ENCODE assay signal across 19 cellular contexts in genomic region chr5:173770637-173771036, GRCh38.
"Had no signal": no experiment of that assay in that cellular context is flagged by ENCODE, and none has a peak within 500 bp of the region (broad histone marks: within the 10 kb centered on the region; RNA-seq: fewer than 3 reads in every experiment).

No MANE protein-coding gene starts in this region.

- H3K27ac Mint-ChIP-seq: dendritic cell treated with granulocyte-macrophage colony-stimulating factor and Interleukin-4, amounts not matched to agents 40 ng/mL and 50 ng/mL, for 4 days; effector memory CD8-positive, alpha-beta T cell had no signal

- H3K36me3 ChIP-seq: esophagus muscularis mucosa, gastroesophageal sphincter, ovary, thyroid gland had no signal

- H3K36me3 Mint-ChIP-seq: type B pancreatic cell had no signal

- DNase-seq: effector memory CD8-positive, alpha-beta T cell; kidney; left cardiac atrium; left ventricle myocardium superior; mesenchymal stem cell; midbrain; naive B cell; ovary; right cardiac atrium; stimulated activated CD4-positive, alpha-beta T cell treated with anti-CD3 and anti-CD28 coated beads, Interleukin-2, amount 100 ng/mL, for 48 hours; stimulated activated naive CD4-positive, alpha-beta T cell treated with Interleukin-2 at 50 U/mL for 16 hours; thyroid gland had no signal

- H3K4me3 ChIP-seq: esophagus muscularis mucosa, gastroesophageal sphincter, lung, ovary, smooth muscle cell, thyroid gland had no signal

- H3K9me3 ChIP-seq: esophagus muscularis mucosa, gastroesophageal sphincter, ovary, thyroid gland had no signal

- H3K27ac ChIP-seq: epithelial cell of prostate, esophagus muscularis mucosa, gastroesophageal sphincter, ovary, thyroid gland had no signal

- H3K4me3 Mint-ChIP-seq: dendritic cell treated with granulocyte-macrophage colony-stimulating factor and Interleukin-4, amounts not matched to agents 40 ng/mL and 50 ng/mL, for 4 days; effector memory CD8-positive, alpha-beta T cell; naive B cell; type B pancreatic cell had no signal

- H3K27me3 ChIP-seq: ovary, thyroid gland had no signal

- H3K4me1 ChIP-seq: gastroesophageal sphincter had no signal

- ATAC-seq: effector memory CD8-positive, alpha-beta T cell; gastroesophageal sphincter; left cardiac atrium; left ventricle myocardium superior; right cardiac atrium had no signal

- H3K27me3 Mint-ChIP-seq: dendritic cell treated with granulocyte-macrophage colony-stimulating factor and Interleukin-4, amounts not matched to agents 40 ng/mL and 50 ng/mL, for 4 days had no signal
